Comparison of ENCODE assay signal across 1 cellular context in the genomic region with DNA sequence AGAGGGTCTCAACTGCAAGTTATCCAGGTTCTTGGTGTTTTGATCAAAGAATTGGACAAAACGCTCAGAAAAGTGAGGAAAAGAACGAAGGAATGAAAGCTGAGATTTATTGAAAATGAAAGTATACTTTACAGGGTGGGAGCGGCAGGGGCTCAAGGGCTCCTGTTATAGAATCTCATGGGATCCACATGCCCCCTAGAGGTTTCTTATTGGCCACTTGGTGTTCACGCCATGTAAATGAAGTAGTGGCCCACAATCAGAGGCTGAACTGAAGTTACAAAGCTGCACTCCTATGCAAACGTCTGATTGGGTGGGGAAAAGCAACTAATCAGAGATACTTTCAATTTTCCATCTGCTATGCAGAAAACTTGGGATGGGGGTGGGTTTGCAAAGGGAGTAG.
TF ChIP-seq lines count a peak whose summit lies in the region.

No MANE protein-coding gene starts in this region.

TF ChIP-seq in H1, 55 proteins besides CTCF, POLR2A, EP300 and RAD21:
- TF ChIP-seq, protein P1, sequence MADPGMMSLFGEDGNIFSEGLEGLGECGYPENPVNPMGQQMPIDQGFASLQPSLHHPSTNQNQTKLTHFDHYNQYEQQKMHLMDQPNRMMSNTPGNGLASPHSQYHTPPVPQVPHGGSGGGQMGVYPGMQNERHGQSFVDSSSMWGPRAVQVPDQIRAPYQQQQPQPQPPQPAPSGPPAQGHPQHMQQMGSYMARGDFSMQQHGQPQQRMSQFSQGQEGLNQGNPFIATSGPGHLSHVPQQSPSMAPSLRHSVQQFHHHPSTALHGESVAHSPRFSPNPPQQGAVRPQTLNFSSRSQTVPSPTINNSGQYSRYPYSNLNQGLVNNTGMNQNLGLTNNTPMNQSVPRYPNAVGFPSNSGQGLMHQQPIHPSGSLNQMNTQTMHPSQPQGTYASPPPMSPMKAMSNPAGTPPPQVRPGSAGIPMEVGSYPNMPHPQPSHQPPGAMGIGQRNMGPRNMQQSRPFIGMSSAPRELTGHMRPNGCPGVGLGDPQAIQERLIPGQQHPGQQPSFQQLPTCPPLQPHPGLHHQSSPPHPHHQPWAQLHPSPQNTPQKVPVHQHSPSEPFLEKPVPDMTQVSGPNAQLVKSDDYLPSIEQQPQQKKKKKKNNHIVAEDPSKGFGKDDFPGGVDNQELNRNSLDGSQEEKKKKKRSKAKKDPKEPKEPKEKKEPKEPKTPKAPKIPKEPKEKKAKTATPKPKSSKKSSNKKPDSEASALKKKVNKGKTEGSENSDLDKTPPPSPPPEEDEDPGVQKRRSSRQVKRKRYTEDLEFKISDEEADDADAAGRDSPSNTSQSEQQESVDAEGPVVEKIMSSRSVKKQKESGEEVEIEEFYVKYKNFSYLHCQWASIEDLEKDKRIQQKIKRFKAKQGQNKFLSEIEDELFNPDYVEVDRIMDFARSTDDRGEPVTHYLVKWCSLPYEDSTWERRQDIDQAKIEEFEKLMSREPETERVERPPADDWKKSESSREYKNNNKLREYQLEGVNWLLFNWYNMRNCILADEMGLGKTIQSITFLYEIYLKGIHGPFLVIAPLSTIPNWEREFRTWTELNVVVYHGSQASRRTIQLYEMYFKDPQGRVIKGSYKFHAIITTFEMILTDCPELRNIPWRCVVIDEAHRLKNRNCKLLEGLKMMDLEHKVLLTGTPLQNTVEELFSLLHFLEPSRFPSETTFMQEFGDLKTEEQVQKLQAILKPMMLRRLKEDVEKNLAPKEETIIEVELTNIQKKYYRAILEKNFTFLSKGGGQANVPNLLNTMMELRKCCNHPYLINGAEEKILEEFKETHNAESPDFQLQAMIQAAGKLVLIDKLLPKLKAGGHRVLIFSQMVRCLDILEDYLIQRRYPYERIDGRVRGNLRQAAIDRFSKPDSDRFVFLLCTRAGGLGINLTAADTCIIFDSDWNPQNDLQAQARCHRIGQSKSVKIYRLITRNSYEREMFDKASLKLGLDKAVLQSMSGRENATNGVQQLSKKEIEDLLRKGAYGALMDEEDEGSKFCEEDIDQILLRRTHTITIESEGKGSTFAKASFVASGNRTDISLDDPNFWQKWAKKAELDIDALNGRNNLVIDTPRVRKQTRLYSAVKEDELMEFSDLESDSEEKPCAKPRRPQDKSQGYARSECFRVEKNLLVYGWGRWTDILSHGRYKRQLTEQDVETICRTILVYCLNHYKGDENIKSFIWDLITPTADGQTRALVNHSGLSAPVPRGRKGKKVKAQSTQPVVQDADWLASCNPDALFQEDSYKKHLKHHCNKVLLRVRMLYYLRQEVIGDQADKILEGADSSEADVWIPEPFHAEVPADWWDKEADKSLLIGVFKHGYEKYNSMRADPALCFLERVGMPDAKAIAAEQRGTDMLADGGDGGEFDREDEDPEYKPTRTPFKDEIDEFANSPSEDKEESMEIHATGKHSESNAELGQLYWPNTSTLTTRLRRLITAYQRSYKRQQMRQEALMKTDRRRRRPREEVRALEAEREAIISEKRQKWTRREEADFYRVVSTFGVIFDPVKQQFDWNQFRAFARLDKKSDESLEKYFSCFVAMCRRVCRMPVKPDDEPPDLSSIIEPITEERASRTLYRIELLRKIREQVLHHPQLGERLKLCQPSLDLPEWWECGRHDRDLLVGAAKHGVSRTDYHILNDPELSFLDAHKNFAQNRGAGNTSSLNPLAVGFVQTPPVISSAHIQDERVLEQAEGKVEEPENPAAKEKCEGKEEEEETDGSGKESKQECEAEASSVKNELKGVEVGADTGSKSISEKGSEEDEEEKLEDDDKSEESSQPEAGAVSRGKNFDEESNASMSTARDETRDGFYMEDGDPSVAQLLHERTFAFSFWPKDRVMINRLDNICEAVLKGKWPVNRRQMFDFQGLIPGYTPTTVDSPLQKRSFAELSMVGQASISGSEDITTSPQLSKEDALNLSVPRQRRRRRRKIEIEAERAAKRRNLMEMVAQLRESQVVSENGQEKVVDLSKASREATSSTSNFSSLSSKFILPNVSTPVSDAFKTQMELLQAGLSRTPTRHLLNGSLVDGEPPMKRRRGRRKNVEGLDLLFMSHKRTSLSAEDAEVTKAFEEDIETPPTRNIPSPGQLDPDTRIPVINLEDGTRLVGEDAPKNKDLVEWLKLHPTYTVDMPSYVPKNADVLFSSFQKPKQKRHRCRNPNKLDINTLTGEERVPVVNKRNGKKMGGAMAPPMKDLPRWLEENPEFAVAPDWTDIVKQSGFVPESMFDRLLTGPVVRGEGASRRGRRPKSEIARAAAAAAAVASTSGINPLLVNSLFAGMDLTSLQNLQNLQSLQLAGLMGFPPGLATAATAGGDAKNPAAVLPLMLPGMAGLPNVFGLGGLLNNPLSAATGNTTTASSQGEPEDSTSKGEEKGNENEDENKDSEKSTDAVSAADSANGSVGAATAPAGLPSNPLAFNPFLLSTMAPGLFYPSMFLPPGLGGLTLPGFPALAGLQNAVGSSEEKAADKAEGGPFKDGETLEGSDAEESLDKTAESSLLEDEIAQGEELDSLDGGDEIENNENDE (IDR thresholded peaks at IDR 0.05; ENCODE audit: insufficient replicate concordance, low read length), result no peak
- TF ChIP-seq NANOG (IDR thresholded peaks at IDR 0.05; ENCODE audit: insufficient read depth, low read depth, low read length, poor library complexity, severe bottlenecking) (no peak), SUZ12 (IDR thresholded peaks at IDR 0.05; ENCODE audit: low read length) (no peak), SIX5 (IDR thresholded peaks at IDR 0.05; ENCODE audit: low read depth, low read length) (no peak), SP1 (IDR thresholded peaks at IDR 0.05; ENCODE audit: low read depth, low read length) (no peak), TCF12 (IDR thresholded peaks at IDR 0.05; ENCODE audit: low read depth, low read length) (no peak), HDAC6 (IDR thresholded peaks at IDR 0.05; ENCODE audit: low read depth, low read length) (no peak), SIN3A (conservative IDR thresholded peaks at IDR 0.05 in 1 of 2, IDR thresholded peaks at IDR 0.05 in 1 of 2; ENCODE audit: low read depth in 1 of 2, low read length in 2 of 2) (no peak), RFX5 (IDR thresholded peaks at IDR 0.05; ENCODE audit: borderline replicate concordance, low read depth, low read length) (no peak), GABPA (IDR thresholded peaks at IDR 0.05; ENCODE audit: borderline replicate concordance, insufficient read depth, low read length) (no peak)
- TF ChIP-seq, protein P2, sequence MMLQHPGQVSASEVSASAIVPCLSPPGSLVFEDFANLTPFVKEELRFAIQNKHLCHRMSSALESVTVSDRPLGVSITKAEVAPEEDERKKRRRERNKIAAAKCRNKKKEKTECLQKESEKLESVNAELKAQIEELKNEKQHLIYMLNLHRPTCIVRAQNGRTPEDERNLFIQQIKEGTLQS (IDR thresholded peaks at IDR 0.05; ENCODE audit: insufficient read depth, low read depth, low read length), result no peak
